Comparison of ENCODE assay signal across 11 cellular contexts in the genomic region with DNA sequence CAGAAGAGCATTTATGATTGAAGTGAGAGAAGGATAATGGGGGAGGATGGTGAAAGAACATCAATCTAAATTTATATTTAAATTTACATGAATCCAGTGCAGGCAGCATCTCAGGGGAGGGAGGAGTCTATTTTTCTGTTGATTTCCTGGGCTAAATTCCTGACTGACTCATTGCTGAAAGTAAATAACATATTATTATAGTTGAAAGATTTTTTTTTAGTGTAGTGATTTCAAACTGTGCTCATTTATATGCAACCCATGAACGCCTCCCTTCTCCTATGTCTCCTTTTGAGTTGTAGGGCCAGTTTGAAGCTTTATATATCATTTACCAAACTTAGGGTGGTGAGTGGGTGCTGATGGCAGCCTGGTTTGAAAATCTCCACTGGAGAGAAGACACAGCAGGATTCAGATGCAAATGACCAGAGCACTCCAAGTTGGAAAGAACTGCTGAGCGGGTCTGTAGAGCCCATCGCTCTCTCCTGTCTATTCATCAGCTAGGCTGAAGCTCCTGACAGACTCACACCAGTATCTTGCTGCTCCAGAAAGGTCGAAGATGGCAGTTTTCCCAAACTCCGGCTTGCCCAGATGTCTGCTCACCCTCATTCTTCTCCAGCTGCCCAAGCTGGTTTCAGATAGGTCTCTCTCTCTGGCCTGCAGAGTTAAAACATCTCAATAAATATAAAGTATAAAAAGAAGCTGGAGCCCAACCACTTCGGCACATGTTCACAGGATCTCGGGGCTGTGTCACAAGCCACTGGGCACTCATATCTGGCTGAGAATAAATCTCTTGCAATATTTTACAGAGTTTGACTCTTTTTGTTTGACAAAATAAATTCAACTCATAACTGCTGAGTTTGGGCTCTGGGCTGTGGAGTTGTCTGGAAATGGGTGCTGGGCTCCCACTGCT. TPM values are rescaled to one million over a fixed set of nuclear protein-coding genes. Genes with fewer than 3 reads are reported as not detected.
A peak's percentile ranks its signal among the peaks of the same experiment; 100 is the strongest.
DNase-seq lines count a peak whose midpoint lies in the region; ATAC-seq and TF ChIP-seq lines count a peak whose summit lies in the region.
"Had no signal": no experiment of that assay in that cellular context is flagged by ENCODE, and none has a peak within 500 bp of the region (broad histone marks: within the 10 kb centered on the region; RNA-seq: fewer than 3 reads in every experiment).

No MANE protein-coding gene starts in this region.

- no peaks in the 10 kb centered on the region for H4K20me1 ChIP-seq in BLaER1 treated with 17β-estradiol and CSF1 and Interleukin-3, amounts not matched to agents 10 nM and 100 nM

- H3K9me3 Mint-ChIP-seq in mesothelial cell of epicardium = peaks cover 15% of the 10 kb centered on the region

- no peak for TF ChIP-seq CTCF in mesothelial cell of epicardium (IDR thresholded peaks at IDR 0.05; ENCODE audit: unreplicated experiment)
- no peak for TF ChIP-seq CTCF in BE2C (IDR thresholded peaks at IDR 0.05; ENCODE audit: low read depth, low read length)

- peak overlapping the region; percentile 87 for H3K27ac Mint-ChIP-seq in mesothelial cell of epicardium

- ATAC-seq in GM18517 (IDR thresholded peaks at IDR 0.05; ENCODE audit: unreplicated experiment) = no peak
- ATAC-seq in GM18519 (IDR thresholded peaks at IDR 0.05; ENCODE audit: low FRiP score, unreplicated experiment) = no peak

- no peak overlapping the region for H3K4me3 ChIP-seq in BLaER1 treated with 17β-estradiol and CSF1 and Interleukin-3, amounts not matched to agents 10 nM and 100 nM
- H3K4me3 ChIP-seq in HUES48 (ENCODE audit: low read depth, low read length) = 0 out of 2 replicates have a peak overlapping the region, but pooled peaks have one; percentile 24
- no peak overlapping the region for H3K4me3 ChIP-seq in BE2C (ENCODE audit: low read depth, low read length)

- H3K4me1 Mint-ChIP-seq in mesothelial cell of epicardium = peaks cover 40% of the 10 kb centered on the region

- H3K27ac ChIP-seq in BLaER1 treated with 17β-estradiol and CSF1 and Interleukin-3, amounts not matched to agents 10 nM and 100 nM = peak overlapping the region in 8 of 11 experiments; percentile 6 to 80 (median 62); a peak in 13 of 22 replicates
- peak overlapping the region; percentile 74 for H3K27ac ChIP-seq in HUES48 (ENCODE audit: low read depth, low read length)

- peaks cover 0 to 20% (median 17%) of the 10 kb centered on the region in 11 experiments; a peak in 18 of 22 replicates for H3K36me3 ChIP-seq in BLaER1 treated with 17β-estradiol and CSF1 and Interleukin-3, amounts not matched to agents 10 nM and 100 nM
- H3K36me3 ChIP-seq in HUES48 (ENCODE audit: control insufficient read depth, insufficient read depth, low read length) (no peaks in the 10 kb centered on the region), BE2C (no peaks in the 10 kb centered on the region)

- no peaks in the 10 kb centered on the region for H3K27me3 ChIP-seq in BLaER1 treated with 17β-estradiol and CSF1 and Interleukin-3, amounts not matched to agents 10 nM and 100 nM
- no peaks in the 10 kb centered on the region for H3K27me3 ChIP-seq in HUES48 (ENCODE audit: control insufficient read depth, insufficient read depth, low read length)
- H3K27me3 ChIP-seq in BE2C = no peaks in the 10 kb centered on the region

- H3K9me3 ChIP-seq in BLaER1 treated with 17β-estradiol and CSF1 and Interleukin-3, amounts not matched to agents 10 nM and 100 nM (replicated peaks in 1 of 11) = peaks cover 15 to 36% (median 33%) of the 10 kb centered on the region in 11 experiments; a peak in 21 of 22 replicates
- 0 out of 2 replicates have a peak, but pooled peaks cover 7% of the 10 kb centered on the region for H3K9me3 ChIP-seq in HUES48 (ENCODE audit: control insufficient read depth, insufficient read depth, low read length)
- no peaks in the 10 kb centered on the region; the same call in 1 of the 2 replicates for H3K9me3 ChIP-seq in BE2C

- no peak overlapping the region for H3K4me3 Mint-ChIP-seq in mesothelial cell of epicardium

- DNase-seq in amniotic epithelial cell (ENCODE audit: low read depth) = peak; percentile 31
- no peak for DNase-seq in mesothelial cell of epicardium (ENCODE audit: low spot score in 2 of 2, unreplicated experiment in 2 of 2)
- DNase-seq in NCI-H526 treated with DMSO at 0.1 percent for 48 hours (lab: John Stamatoyannopoulos, UW) = no peak
- DNase-seq in BE2C = no peak
- DNase-seq: substantia nigra had no signal

- H3K4me2 ChIP-seq in BLaER1 treated with 17β-estradiol and CSF1 and Interleukin-3, amounts not matched to agents 10 nM and 100 nM = peak overlapping the region in 8 of 11 experiments; percentile 25 to 95 (median 79); a peak in 14 of 22 replicates

- no peaks in the 10 kb centered on the region for H3K27me3 Mint-ChIP-seq in mesothelial cell of epicardium (ENCODE audit: low read depth)

- H3K4me1 ChIP-seq in BLaER1 treated with 17β-estradiol and CSF1 and Interleukin-3, amounts not matched to agents 10 nM and 100 nM = peaks cover 13 to 78% (median 59%) of the 10 kb centered on the region in 10 experiments
- H3K4me1 ChIP-seq in HUES48 (ENCODE audit: control insufficient read depth, insufficient read depth, low read length) = peaks cover 27% of the 10 kb centered on the region
- H3K4me1 ChIP-seq in BE2C = peaks cover 6% of the 10 kb centered on the region; the same call in 1 of the 2 replicates

- peaks cover 15% of the 10 kb centered on the region for H3K36me3 Mint-ChIP-seq in mesothelial cell of epicardium

- H3K9ac ChIP-seq in BLaER1 treated with 17β-estradiol and CSF1 and Interleukin-3, amounts not matched to agents 10 nM and 100 nM = peak overlapping the region in 4 of 11 experiments; percentile 18 to 65 (median 41); a peak in 6 of 22 replicates
- H3K9ac ChIP-seq in HUES48 (ENCODE audit: low read depth, low read length) = no peak overlapping the region

RNA-seq across cellular contexts. Expression of gene BTN2A1, which starts 18.3 kb away (rescaled TPM):
- 27.2 to 30.5 TPM (median 29.2 TPM) in 3 replicates for total RNA-seq in mesothelial cell of epicardium
- 31.1 TPM for polyA plus RNA-seq in BE2C (2012; ENCODE audit: insufficient read depth, insufficient read length, low read depth)

RNA-seq across cellular contexts. Expression of gene BTN1A1, which starts 24.0 kb away (rescaled TPM):
- 0.09 to 0.11 TPM in 2 of 3 replicates, not detected in the other for total RNA-seq in mesothelial cell of epicardium
- polyA plus RNA-seq in BE2C (2012; ENCODE audit: insufficient read depth, insufficient read length, low read depth) = not detected
- total RNA-seq: dermis microvascular lymphatic vessel endothelial cell, MCF 10A had no signal

RNA-seq across cellular contexts. Expression of gene BTN3A3, which starts 35.8 kb away (rescaled TPM):
- 15.4 to 17.2 TPM (median 16.3 TPM) in 3 replicates for total RNA-seq in mesothelial cell of epicardium
- polyA plus RNA-seq in BE2C (2012; ENCODE audit: insufficient read depth, insufficient read length, low read depth) = 2.4 TPM
